Comparison of ENCODE assay signal across 23 cellular contexts in genomic region chr16:2483939-2484897, GRCh38. TPM values are rescaled to one million over a fixed set of nuclear protein-coding genes. Genes with fewer than 3 reads are reported as not detected.
DNase-seq lines count a peak whose midpoint lies in the region; ATAC-seq and TF ChIP-seq lines count a peak whose summit lies in the region.
"Had no signal": no experiment of that assay in that cellular context is flagged by ENCODE, and none has a peak within 500 bp of the region (broad histone marks: within the 10 kb centered on the region; RNA-seq: fewer than 3 reads in every experiment).

No MANE protein-coding gene starts in this region.

- H3K4me3 Mint-ChIP-seq in CD14-positive monocyte (no peak overlapping the region), IgD-negative memory B cell (peak overlapping the region in 1 of 4 donors; percentile 44)
- H3K4me3 Mint-ChIP-seq: activated CD4-positive, alpha-beta memory T cell treated with anti-CD3 and anti-CD28 coated beads, Interleukin-2, amount 10 ng/mL, durations not matched to agents 7 days and 5 days; activated naive CD4-positive, alpha-beta T cell treated with anti-CD3 and anti-CD28 coated beads, Interleukin-2, amount 50 U/mL, for 24 hours; activated T-cell treated with anti-CD3 and anti-CD28 coated beads, Interleukin-2, amount 50 U/mL, for 4 hours had no signal

- H3K4me1 ChIP-seq in esophagus muscularis mucosa (peaks cover 23 to 51% (median 37%) of the 10 kb centered on the region in 4 donors), psoas muscle (peaks cover 38% of the 10 kb centered on the region)
- H3K4me1 ChIP-seq: foreskin keratinocyte had no signal

- no peak for TF ChIP-seq POLR2A in esophagus muscularis mucosa (IDR thresholded peaks at IDR 0.05; ENCODE audit: low read depth)

- H3K27ac Mint-ChIP-seq in CD14-positive monocyte, result peak overlapping the region in 2 of 7 donors; percentile 32 to 68
- peak overlapping the region in 2 of 3 donors; percentile 7 to 71 for H3K27ac Mint-ChIP-seq in IgD-negative memory B cell
- H3K27ac Mint-ChIP-seq: activated CD4-positive, alpha-beta memory T cell treated with anti-CD3 and anti-CD28 coated beads, Interleukin-2, amount 10 ng/mL, durations not matched to agents 7 days and 5 days; activated naive CD4-positive, alpha-beta T cell treated with anti-CD3 and anti-CD28 coated beads, Interleukin-2, amount 50 U/mL, for 24 hours had no signal

- H3K27me3 Mint-ChIP-seq in CD14-positive monocyte (ENCODE audit: low read depth in 3 of 3) (peaks cover 2 to 5% (median 4%) of the 10 kb centered on the region in 3 donors), IgD-negative memory B cell (peaks cover 2% of the 10 kb centered on the region)
- H3K27me3 Mint-ChIP-seq: activated CD4-positive, alpha-beta memory T cell treated with anti-CD3 and anti-CD28 coated beads, Interleukin-2, amount 10 ng/mL, durations not matched to agents 7 days and 5 days; activated naive CD4-positive, alpha-beta T cell treated with anti-CD3 and anti-CD28 coated beads, Interleukin-2, amount 50 U/mL, for 24 hours had no signal

- ATAC-seq in psoas muscle (no peak), HG02840 (IDR thresholded peaks at IDR 0.05; ENCODE audit: low FRiP score, unreplicated experiment) (no peak)
- ATAC-seq: activated T-cell treated with anti-CD3 and anti-CD28 coated beads, Interleukin-2, amount 50 U/mL, for 4 hours; foreskin keratinocyte had no signal

- H3K27ac ChIP-seq in esophagus muscularis mucosa (replicated peaks in 1 of 4) (peak overlapping the region; percentile 77 to 85 (median 84)), psoas muscle (peak overlapping the region; percentile 89)
- H3K27ac ChIP-seq: foreskin keratinocyte had no signal

- H3K4me1 Mint-ChIP-seq in CD14-positive monocyte, result peaks cover 48% of the 10 kb centered on the region
- peaks cover 7 to 12% (median 11%) of the 10 kb centered on the region in 3 donors for H3K4me1 Mint-ChIP-seq in IgD-negative memory B cell

- no peaks in the 10 kb centered on the region for H3K27me3 ChIP-seq in esophagus muscularis mucosa
- H3K27me3 ChIP-seq in psoas muscle (ENCODE audit: insufficient read depth in 3 of 3, low read length in 2 of 3), result no peaks in the 10 kb centered on the region
- H3K27me3 ChIP-seq: foreskin keratinocyte, tibial nerve had no signal

- DNase-seq in CD14-positive monocyte (ENCODE audit: low spot score), result peak; percentile 37
- no peak for DNase-seq in esophagus muscularis mucosa (ENCODE audit: extremely low spot score)
- no peak for DNase-seq in psoas muscle
- no peak for DNase-seq in NCI-H82 (lab: John Stamatoyannopoulos, UW)
- no peak for DNase-seq in islet precursor cell
- DNase-seq in stimulated activated CD4-positive, alpha-beta T cell treated with anti-CD3 and anti-CD28 coated beads, Interleukin-1b, Interleukin-23, amount 100 ng/mL, for 48 hours, result no peak
- DNase-seq: activated CD4-positive, alpha-beta memory T cell treated with anti-CD3 and anti-CD28 coated beads, Interleukin-2, amount 10 ng/mL, durations not matched to agents 7 days and 5 days; activated T-cell treated with anti-CD3 and anti-CD28 coated beads, Interleukin-2, amount 50 U/mL, for 4 hours; dermis blood vessel endothelial cell; foreskin keratinocyte; Kasumi-1; kidney glomerular epithelial cell; NCI-H1105 treated with DMSO at 0.1 percent for 48 hours; NCI-H524 treated with DMSO at 0.1 percent for 48 hours; SIG-M5; stimulated activated naive CD4-positive, alpha-beta T cell; T-helper 2 cell had no signal

- H3K36me3 ChIP-seq in esophagus muscularis mucosa (peaks cover 0 to 9% (median 2%) of the 10 kb centered on the region in 4 donors), psoas muscle (ENCODE audit: insufficient read depth in 1 of 2, low read depth in 1 of 2) (no peaks in the 10 kb centered on the region)

- intact Hi-C loops in CD14-positive monocyte (cut with micrococcal nuclease), result no loop called here
- intact Hi-C loops in esophagus muscularis mucosa (cut with DNase I), result no loop called here
- intact Hi-C loops in psoas muscle (cut with DNase I), result no loop called here

- no peak for TF ChIP-seq EP300 in esophagus muscularis mucosa (IDR thresholded peaks at IDR 0.05)

- H3K4me3 ChIP-seq in esophagus muscularis mucosa (no peak overlapping the region), psoas muscle (no peak overlapping the region)

- no peaks in the 10 kb centered on the region for H3K9me3 ChIP-seq in esophagus muscularis mucosa
- H3K9me3 ChIP-seq in psoas muscle, result no peaks in the 10 kb centered on the region
- H3K9me3 ChIP-seq: tibial nerve had no signal

- 86% methylated on average over 14 of the region's 16 CpGs for WGBS in esophagus muscularis mucosa
- WGBS in psoas muscle, 3 donors, result 66 to 84% (median 71%) methylated on average over 15 to 16 of the region's 16 CpGs

- TF ChIP-seq CTCF in CD14-positive monocyte (IDR thresholded peaks at IDR 0.05), result no peak
- TF ChIP-seq CTCF in esophagus muscularis mucosa (IDR thresholded peaks at IDR 0.05), result no peak
- TF ChIP-seq CTCF in psoas muscle (IDR thresholded peaks at IDR 0.05), result no peak

- H3K36me3 Mint-ChIP-seq in CD14-positive monocyte (peaks cover 18 to 49% of the 10 kb centered on the region in 2 donors), IgD-negative memory B cell (peaks cover 5% of the 10 kb centered on the region)
- H3K36me3 Mint-ChIP-seq: activated naive CD4-positive, alpha-beta T cell treated with anti-CD3 and anti-CD28 coated beads, Interleukin-2, amount 50 U/mL, for 24 hours had no signal

- H3K9me3 Mint-ChIP-seq in CD14-positive monocyte (peaks cover 0 to 2% (median 0%) of the 10 kb centered on the region in 7 donors), IgD-negative memory B cell (no peaks in the 10 kb centered on the region)
- H3K9me3 Mint-ChIP-seq: activated CD4-positive, alpha-beta memory T cell treated with anti-CD3 and anti-CD28 coated beads, Interleukin-2, amount 10 ng/mL, durations not matched to agents 7 days and 5 days; activated naive CD4-positive, alpha-beta T cell treated with anti-CD3 and anti-CD28 coated beads, Interleukin-2, amount 50 U/mL, for 24 hours; activated T-cell treated with anti-CD3 and anti-CD28 coated beads, Interleukin-2, amount 50 U/mL, for 4 hours had no signal

RNA-seq across cellular contexts. Expression of gene TBC1D24, which starts 9.3 kb away (rescaled TPM):
- polyA plus RNA-seq in CD14-positive monocyte (1 to 10 TPM in 1 of 2 donors, under 1 TPM in 1; 0.76 to 2.1 TPM), IgD-negative memory B cell (3.3 TPM), psoas muscle (1 to 10 TPM; 3.2 to 5.4 (median 4.8) TPM)
- total RNA-seq in esophagus muscularis mucosa (10 to 100 TPM in 2 of 4 donors, 1 to 10 TPM in 2; 7.0 to 14.1 (median 11.5) TPM), psoas muscle (1 to 10 TPM; 6.0 to 8.9 (median 6.5) TPM)

RNA-seq across cellular contexts. Expression of gene NTN3, which starts 13.1 kb away (rescaled TPM):
- polyA plus RNA-seq in CD14-positive monocyte, result not detected
- polyA plus RNA-seq in IgD-negative memory B cell, result not detected
- under 1 TPM in 3 of 4 donors, not detected in 1; 0.19 to 0.42 (median 0.29) TPM for total RNA-seq in esophagus muscularis mucosa
- total RNA-seq in psoas muscle, result under 1 TPM in 3 of 4 donors, not detected in 1; 0.13 to 0.20 (median 0.14) TPM
- polyA plus RNA-seq in psoas muscle, result under 1 TPM in 1 of 3 donors, not detected in 2; 0.01 TPM
- total RNA-seq: activated CD4-positive, alpha-beta memory T cell treated with anti-CD3 and anti-CD28 coated beads, Interleukin-2, amount 10 ng/mL, durations not matched to agents 7 days and 5 days; activated T-cell treated with anti-CD3 and anti-CD28 coated beads, Interleukin-2, amount 50 U/mL, for 4 hours; Daoy; dermis blood vessel endothelial cell; pulmonary artery endothelial cell had no signal
- polyA plus RNA-seq: foreskin keratinocyte had no signal

RNA-seq across cellular contexts. Expression of gene TEDC2, which starts 24.3 kb away (rescaled TPM):
- polyA plus RNA-seq in CD14-positive monocyte (under 1 TPM in 1 of 2 donors, not detected in 1; 0.28 TPM), IgD-negative memory B cell (1.0 TPM), psoas muscle (1 to 10 TPM in 2 of 3 donors, under 1 TPM in 1; 0.34 to 3.0 (median 1.2) TPM)
- total RNA-seq in esophagus muscularis mucosa (1 to 10 TPM in 1 of 4 donors, not detected in 3; 1.5 TPM), psoas muscle (1 to 10 TPM in 1 of 4 donors, under 1 TPM in 3; 0.25 to 1.1 (median 0.47) TPM)

RNA-seq across cellular contexts. Expression of gene ATP6V0C, which starts 29.5 kb away (rescaled TPM):
- polyA plus RNA-seq in CD14-positive monocyte (100 to 1,000 TPM; 176 to 187 TPM), IgD-negative memory B cell (105 TPM), psoas muscle (100 to 1,000 TPM; 165 to 241 (median 174) TPM)
- total RNA-seq in esophagus muscularis mucosa (10 to 100 TPM; 42.8 to 85.0 (median 69.0) TPM), psoas muscle (100 to 1,000 TPM; 116 to 193 (median 182) TPM)

RNA-seq across cellular contexts. Expression of gene AMDHD2, which starts 36.0 kb away (rescaled TPM):
- polyA plus RNA-seq in CD14-positive monocyte (1 to 10 TPM; 6.9 to 8.4 TPM), IgD-negative memory B cell (22.2 TPM), psoas muscle (10 to 100 TPM in 2 of 3 donors, 1 to 10 TPM in 1; 5.4 to 12.6 (median 11.8) TPM)
- total RNA-seq in esophagus muscularis mucosa (10 to 100 TPM; 20.0 to 33.2 (median 26.4) TPM), psoas muscle (10 to 100 TPM in 1 of 4 donors, 1 to 10 TPM in 3; 5.7 to 12.4 (median 9.3) TPM)
